Comparison of ENCODE assay signal across 1 cellular context in genomic region chr7:98106647-98107312, GRCh38.
TF ChIP-seq lines count a peak whose summit lies in the region.

TSS of gene LMTK2 (plus strand) at chr7:98106862. CDS start at chr7:98107178, 316 bp downstream.

TF ChIP-seq in SK-N-SH treated with all-trans-retinoic acid at 6 μM for 48 hours, 23 proteins besides CTCF, POLR2A, EP300 and RAD21 (continued from another document):
- TF ChIP-seq ZFP3 (CRISPR knock-in tag; IDR thresholded peaks at IDR 0.05) = no peak
